ENCODE assay signal across 26 cellular contexts in genomic region chr7:25908154-25908948, GRCh38.
"Had no signal": no experiment of that assay in that cellular context is flagged by ENCODE, and none has a peak within 500 bp of the region (broad histone marks: within the 10 kb centered on the region; RNA-seq: fewer than 3 reads in every experiment).

No MANE protein-coding gene starts in this region.

- H3K9me3 Mint-ChIP-seq: central memory CD8-positive, alpha-beta T cell; natural killer cell treated with Interleukin-12 subunit alpha and Interleukin-12 subunit beta and Interleukin-15 and Interleukin-18, amount 100 ng/mL, for 72 hours; stimulated activated naive B cell treated with anti-CD40 and anti-IgM and Interleukin-4, amounts not matched to agents 10 μg/mL and 1 μg/mL and 100 μg/mL, for 72 hours had no signal

- FAIRE-seq: colon, islet of Langerhans had no signal

- H3K4me1 Mint-ChIP-seq: central memory CD8-positive, alpha-beta T cell had no signal

- H3K4me3 Mint-ChIP-seq: central memory CD8-positive, alpha-beta T cell; natural killer cell treated with Interleukin-12 subunit alpha and Interleukin-12 subunit beta and Interleukin-15 and Interleukin-18, amount 100 ng/mL, for 72 hours; stimulated activated naive B cell treated with anti-CD40 and anti-IgM and Interleukin-4, amounts not matched to agents 10 μg/mL and 1 μg/mL and 100 μg/mL, for 72 hours had no signal

- H3K36me3 Mint-ChIP-seq: natural killer cell treated with Interleukin-12 subunit alpha and Interleukin-12 subunit beta and Interleukin-15 and Interleukin-18, amount 100 ng/mL, for 72 hours; stimulated activated naive B cell treated with anti-CD40 and anti-IgM and Interleukin-4, amounts not matched to agents 10 μg/mL and 1 μg/mL and 100 μg/mL, for 72 hours had no signal

- H3K27ac ChIP-seq: breast epithelium, epithelial cell of prostate, gastrocnemius medialis, right atrium auricular region, tibial nerve had no signal

- H3K4me1 ChIP-seq: breast epithelium, gastrocnemius medialis, right atrium auricular region, tibial nerve had no signal

- ATAC-seq: gastrocnemius medialis; left ventricle myocardium superior; mucosa of descending colon; stimulated activated naive B cell treated with anti-CD40 and anti-IgM and Interleukin-4, amounts not matched to agents 10 μg/mL and 1 μg/mL and 100 μg/mL, for 72 hours had no signal

- H3K27ac Mint-ChIP-seq: natural killer cell treated with Interleukin-12 subunit alpha and Interleukin-12 subunit beta and Interleukin-15 and Interleukin-18, amount 100 ng/mL, for 72 hours; stimulated activated naive B cell treated with anti-CD40 and anti-IgM and Interleukin-4, amounts not matched to agents 10 μg/mL and 1 μg/mL and 100 μg/mL, for 72 hours had no signal

- DNase-seq: activated CD4-positive, alpha-beta T cell treated with anti-CD3 and anti-CD28 coated beads for 48 hours; activated CD4-positive, alpha-beta T cell treated with anti-CD3 and anti-CD28 coated beads, Interleukin-2, amount 50 U/mL, for 48 hours; activated CD4-positive, CD25-positive, alpha-beta regulatory T cell; activated CD8-positive, alpha-beta memory T cell treated with anti-CD3 and anti-CD28 coated beads for 24 hours; activated gamma-delta T cell treated with Interleukin-2 at 50 U/mL for 16 hours; activated naive CD4-positive, alpha-beta T cell treated with anti-CD3 and anti-CD28 coated beads, Interleukin-2, amount 50 U/mL, for 16 hours; activated T-cell treated with anti-CD3 and anti-CD28 coated beads, Interleukin-2, amount 50 U/mL, for 1 hour; dermis blood vessel endothelial cell; effector CD4-positive, alpha-beta T cell; gastrocnemius medialis; glutamatergic neuron; left ventricle myocardium superior; mucosa of descending colon; stimulated activated CD4-positive, alpha-beta T cell treated with anti-CD3 and anti-CD28 coated beads, Interleukin-1b, Interleukin-23, amount 100 ng/mL, for 48 hours; stimulated activated CD4-positive, alpha-beta T cell treated with anti-CD3 and anti-CD28 coated beads, Interleukin-4, amount 100 ng/mL, for 4 hours; stimulated activated CD8-positive, alpha-beta memory T cell treated with anti-CD3 and anti-CD28 coated beads, Interleukin-4, amount 100 ng/mL, for 48 hours; stimulated activated naive B cell treated with anti-CD40 and anti-IgM and Interleukin-4, amounts not matched to agents 10 μg/mL and 1 μg/mL and 100 μg/mL, for 72 hours had no signal

- H3K9me3 ChIP-seq: breast epithelium, gastrocnemius medialis, mucosa of descending colon, right atrium auricular region, tibial nerve had no signal

- H3K27me3 ChIP-seq: breast epithelium, gastrocnemius medialis, right atrium auricular region had no signal

- H3K36me3 ChIP-seq: breast epithelium, gastrocnemius medialis, right atrium auricular region, tibial nerve had no signal

- H3K4me3 ChIP-seq: breast epithelium, gastrocnemius medialis, mucosa of descending colon, right atrium auricular region, smooth muscle cell, tibial nerve had no signal
